ENCODE assay signal across 8 cellular contexts in genomic region chr6:157644043-157644810, GRCh38.
DNase-seq lines count a peak whose midpoint lies in the region; ATAC-seq, FAIRE-seq and TF ChIP-seq lines count a peak whose summit lies in the region.

No MANE protein-coding gene starts in this region.

- H3K27ac ChIP-seq in aorta (ENCODE audit: low read depth in 1 of 2, low read length in 2 of 2) (no peak overlapping the region), lower lobe of right lung (no peak overlapping the region)

- no peak for FAIRE-seq in frontal cortex (lab: Jason Lieb, UNC)

- H3K4me3 Mint-ChIP-seq in activated CD4-positive, alpha-beta T cell treated with anti-CD3 and anti-CD28 coated beads, Interleukin-2, amount 10 ng/mL, durations not matched to agents 7 days and 5 days = no peak overlapping the region
- H3K4me3 Mint-ChIP-seq in endothelial cell (ENCODE audit: unreplicated experiment) = no peak overlapping the region

- no peaks in the 10 kb centered on the region for H3K4me1 ChIP-seq in aorta (ENCODE audit: control insufficient read depth in 1 of 2, insufficient read depth in 2 of 2, low read length in 2 of 2)
- H3K4me1 ChIP-seq in lower lobe of right lung = no peaks in the 10 kb centered on the region

- no peak for ATAC-seq in Right ventricle myocardium inferior
- ATAC-seq in aorta (ENCODE audit: low FRiP score) = peak; percentile 55
- no peak for ATAC-seq in lower lobe of right lung

- H3K4me3 ChIP-seq in aorta (ENCODE audit: low read length in 2 of 2) = no peak overlapping the region
- H3K4me3 ChIP-seq in lower lobe of right lung = no peak overlapping the region

- intact Hi-C loops in cardiac septum (cut with DNase I) = no loop called here
- intact Hi-C loops in Right ventricle myocardium inferior (cut with DNase I) = no loop called here
- intact Hi-C loops in aorta (cut with DNase I) = no loop called here
- intact Hi-C loops in lower lobe of right lung (cut with DNase I) = no loop called here

- no peak overlapping the region for H3K27ac Mint-ChIP-seq in activated CD4-positive, alpha-beta T cell treated with anti-CD3 and anti-CD28 coated beads, Interleukin-2, amount 10 ng/mL, durations not matched to agents 7 days and 5 days
- H3K27ac Mint-ChIP-seq in endothelial cell (ENCODE audit: unreplicated experiment) = no peak overlapping the region

- CTCF ChIA-PET in activated CD4-positive, alpha-beta T cell treated with anti-CD3 and anti-CD28 coated beads, Interleukin-2, amount 10 ng/mL, durations not matched to agents 7 days and 5 days (lab: Charles Lee) = no interaction called here

- no peaks in the 10 kb centered on the region for H3K27me3 Mint-ChIP-seq in activated CD4-positive, alpha-beta T cell treated with anti-CD3 and anti-CD28 coated beads, Interleukin-2, amount 10 ng/mL, durations not matched to agents 7 days and 5 days
- peaks cover 12% of the 10 kb centered on the region for H3K27me3 Mint-ChIP-seq in endothelial cell (ENCODE audit: unreplicated experiment)

- H3K9me3 Mint-ChIP-seq in activated CD4-positive, alpha-beta T cell treated with anti-CD3 and anti-CD28 coated beads, Interleukin-2, amount 10 ng/mL, durations not matched to agents 7 days and 5 days = no peaks in the 10 kb centered on the region
- no peaks in the 10 kb centered on the region for H3K9me3 Mint-ChIP-seq in endothelial cell (ENCODE audit: unreplicated experiment)

- H3K36me3 Mint-ChIP-seq in activated CD4-positive, alpha-beta T cell treated with anti-CD3 and anti-CD28 coated beads, Interleukin-2, amount 10 ng/mL, durations not matched to agents 7 days and 5 days (ENCODE audit: low read depth) = peaks cover 10% of the 10 kb centered on the region
- H3K36me3 Mint-ChIP-seq in endothelial cell (ENCODE audit: low read depth, unreplicated experiment) = peaks cover 19% of the 10 kb centered on the region

- peaks cover 0 to 3% of the 10 kb centered on the region in 2 donors for H3K36me3 ChIP-seq in aorta (ENCODE audit: control insufficient read depth in 1 of 2, insufficient read depth in 2 of 2, low read length in 1 of 2)
- H3K36me3 ChIP-seq in lower lobe of right lung = no peaks in the 10 kb centered on the region

- TF ChIP-seq CTCF in lower lobe of right lung (IDR thresholded peaks at IDR 0.05) (no peak), endothelial cell (IDR thresholded peaks at IDR 0.05; ENCODE audit: unreplicated experiment) (no peak)

- POLR2A ChIA-PET in activated CD4-positive, alpha-beta T cell treated with anti-CD3 and anti-CD28 coated beads, Interleukin-2, amount 10 ng/mL, durations not matched to agents 7 days and 5 days (lab: Charles Lee) = no interaction called here

- H3K4me1 Mint-ChIP-seq in activated CD4-positive, alpha-beta T cell treated with anti-CD3 and anti-CD28 coated beads, Interleukin-2, amount 10 ng/mL, durations not matched to agents 7 days and 5 days = peaks cover 35% of the 10 kb centered on the region
- peaks cover 47% of the 10 kb centered on the region for H3K4me1 Mint-ChIP-seq in endothelial cell (ENCODE audit: unreplicated experiment)

- WGBS in aorta, 2 donors = 70 to 80% methylated on average over 13 of the region's 13 CpGs

- peak; percentile 65 for DNase-seq in cardiac septum (ENCODE audit: low spot score)
- no peak for DNase-seq in Right ventricle myocardium inferior (ENCODE audit: missing footprints)
- DNase-seq in activated CD4-positive, alpha-beta T cell treated with anti-CD3 and anti-CD28 coated beads, Interleukin-2, amount 10 ng/mL, durations not matched to agents 7 days and 5 days = peak; percentile 19
- peak; percentile 36 to 43 for DNase-seq in frontal cortex (ENCODE audit: low spot score in 2 of 2)
- DNase-seq in aorta = peak in 1 of 2 donors; percentile 49
- DNase-seq in lower lobe of right lung = no peak
- no peak for DNase-seq in DMS79 (lab: John Stamatoyannopoulos, UW)
- no peak for DNase-seq in endothelial cell (ENCODE audit: low spot score)

- H3K9me3 ChIP-seq in aorta (ENCODE audit: control insufficient read depth, low read length) = no peaks in the 10 kb centered on the region
- no peaks in the 10 kb centered on the region for H3K9me3 ChIP-seq in lower lobe of right lung

- H3K27me3 ChIP-seq in aorta (ENCODE audit: control insufficient read depth in 1 of 2, insufficient read depth in 2 of 2, low read length in 1 of 2) (no peaks in the 10 kb centered on the region), lower lobe of right lung (ENCODE audit: low read depth) (no peaks in the 10 kb centered on the region)

Comparison
In these comparisons a context has a peak if more than half of its experiments do, and no peak if none do; other contexts are left out.
1. DNase-seq: peak in cardiac septum (single experiment), activated CD4-positive, alpha-beta T cell treated with anti-CD3 and anti-CD28 coated beads, Interleukin-2, amount 10 ng/mL, durations not matched to agents 7 days and 5 days (single experiment) and frontal cortex (2 of 2); none in Right ventricle myocardium inferior (single experiment), lower lobe of right lung (single experiment), DMS79 (single experiment) and endothelial cell (single experiment).